In genomic region chr2:208134928-208135586, GRCh38 we compare ENCODE assay signal across 1 cellular context.
TF ChIP-seq lines count a peak whose summit lies in the region.

No MANE protein-coding gene starts in this region.

TF ChIP-seq in H1, 55 proteins besides CTCF, POLR2A, EP300 and RAD21:
- TF ChIP-seq, protein P1, sequence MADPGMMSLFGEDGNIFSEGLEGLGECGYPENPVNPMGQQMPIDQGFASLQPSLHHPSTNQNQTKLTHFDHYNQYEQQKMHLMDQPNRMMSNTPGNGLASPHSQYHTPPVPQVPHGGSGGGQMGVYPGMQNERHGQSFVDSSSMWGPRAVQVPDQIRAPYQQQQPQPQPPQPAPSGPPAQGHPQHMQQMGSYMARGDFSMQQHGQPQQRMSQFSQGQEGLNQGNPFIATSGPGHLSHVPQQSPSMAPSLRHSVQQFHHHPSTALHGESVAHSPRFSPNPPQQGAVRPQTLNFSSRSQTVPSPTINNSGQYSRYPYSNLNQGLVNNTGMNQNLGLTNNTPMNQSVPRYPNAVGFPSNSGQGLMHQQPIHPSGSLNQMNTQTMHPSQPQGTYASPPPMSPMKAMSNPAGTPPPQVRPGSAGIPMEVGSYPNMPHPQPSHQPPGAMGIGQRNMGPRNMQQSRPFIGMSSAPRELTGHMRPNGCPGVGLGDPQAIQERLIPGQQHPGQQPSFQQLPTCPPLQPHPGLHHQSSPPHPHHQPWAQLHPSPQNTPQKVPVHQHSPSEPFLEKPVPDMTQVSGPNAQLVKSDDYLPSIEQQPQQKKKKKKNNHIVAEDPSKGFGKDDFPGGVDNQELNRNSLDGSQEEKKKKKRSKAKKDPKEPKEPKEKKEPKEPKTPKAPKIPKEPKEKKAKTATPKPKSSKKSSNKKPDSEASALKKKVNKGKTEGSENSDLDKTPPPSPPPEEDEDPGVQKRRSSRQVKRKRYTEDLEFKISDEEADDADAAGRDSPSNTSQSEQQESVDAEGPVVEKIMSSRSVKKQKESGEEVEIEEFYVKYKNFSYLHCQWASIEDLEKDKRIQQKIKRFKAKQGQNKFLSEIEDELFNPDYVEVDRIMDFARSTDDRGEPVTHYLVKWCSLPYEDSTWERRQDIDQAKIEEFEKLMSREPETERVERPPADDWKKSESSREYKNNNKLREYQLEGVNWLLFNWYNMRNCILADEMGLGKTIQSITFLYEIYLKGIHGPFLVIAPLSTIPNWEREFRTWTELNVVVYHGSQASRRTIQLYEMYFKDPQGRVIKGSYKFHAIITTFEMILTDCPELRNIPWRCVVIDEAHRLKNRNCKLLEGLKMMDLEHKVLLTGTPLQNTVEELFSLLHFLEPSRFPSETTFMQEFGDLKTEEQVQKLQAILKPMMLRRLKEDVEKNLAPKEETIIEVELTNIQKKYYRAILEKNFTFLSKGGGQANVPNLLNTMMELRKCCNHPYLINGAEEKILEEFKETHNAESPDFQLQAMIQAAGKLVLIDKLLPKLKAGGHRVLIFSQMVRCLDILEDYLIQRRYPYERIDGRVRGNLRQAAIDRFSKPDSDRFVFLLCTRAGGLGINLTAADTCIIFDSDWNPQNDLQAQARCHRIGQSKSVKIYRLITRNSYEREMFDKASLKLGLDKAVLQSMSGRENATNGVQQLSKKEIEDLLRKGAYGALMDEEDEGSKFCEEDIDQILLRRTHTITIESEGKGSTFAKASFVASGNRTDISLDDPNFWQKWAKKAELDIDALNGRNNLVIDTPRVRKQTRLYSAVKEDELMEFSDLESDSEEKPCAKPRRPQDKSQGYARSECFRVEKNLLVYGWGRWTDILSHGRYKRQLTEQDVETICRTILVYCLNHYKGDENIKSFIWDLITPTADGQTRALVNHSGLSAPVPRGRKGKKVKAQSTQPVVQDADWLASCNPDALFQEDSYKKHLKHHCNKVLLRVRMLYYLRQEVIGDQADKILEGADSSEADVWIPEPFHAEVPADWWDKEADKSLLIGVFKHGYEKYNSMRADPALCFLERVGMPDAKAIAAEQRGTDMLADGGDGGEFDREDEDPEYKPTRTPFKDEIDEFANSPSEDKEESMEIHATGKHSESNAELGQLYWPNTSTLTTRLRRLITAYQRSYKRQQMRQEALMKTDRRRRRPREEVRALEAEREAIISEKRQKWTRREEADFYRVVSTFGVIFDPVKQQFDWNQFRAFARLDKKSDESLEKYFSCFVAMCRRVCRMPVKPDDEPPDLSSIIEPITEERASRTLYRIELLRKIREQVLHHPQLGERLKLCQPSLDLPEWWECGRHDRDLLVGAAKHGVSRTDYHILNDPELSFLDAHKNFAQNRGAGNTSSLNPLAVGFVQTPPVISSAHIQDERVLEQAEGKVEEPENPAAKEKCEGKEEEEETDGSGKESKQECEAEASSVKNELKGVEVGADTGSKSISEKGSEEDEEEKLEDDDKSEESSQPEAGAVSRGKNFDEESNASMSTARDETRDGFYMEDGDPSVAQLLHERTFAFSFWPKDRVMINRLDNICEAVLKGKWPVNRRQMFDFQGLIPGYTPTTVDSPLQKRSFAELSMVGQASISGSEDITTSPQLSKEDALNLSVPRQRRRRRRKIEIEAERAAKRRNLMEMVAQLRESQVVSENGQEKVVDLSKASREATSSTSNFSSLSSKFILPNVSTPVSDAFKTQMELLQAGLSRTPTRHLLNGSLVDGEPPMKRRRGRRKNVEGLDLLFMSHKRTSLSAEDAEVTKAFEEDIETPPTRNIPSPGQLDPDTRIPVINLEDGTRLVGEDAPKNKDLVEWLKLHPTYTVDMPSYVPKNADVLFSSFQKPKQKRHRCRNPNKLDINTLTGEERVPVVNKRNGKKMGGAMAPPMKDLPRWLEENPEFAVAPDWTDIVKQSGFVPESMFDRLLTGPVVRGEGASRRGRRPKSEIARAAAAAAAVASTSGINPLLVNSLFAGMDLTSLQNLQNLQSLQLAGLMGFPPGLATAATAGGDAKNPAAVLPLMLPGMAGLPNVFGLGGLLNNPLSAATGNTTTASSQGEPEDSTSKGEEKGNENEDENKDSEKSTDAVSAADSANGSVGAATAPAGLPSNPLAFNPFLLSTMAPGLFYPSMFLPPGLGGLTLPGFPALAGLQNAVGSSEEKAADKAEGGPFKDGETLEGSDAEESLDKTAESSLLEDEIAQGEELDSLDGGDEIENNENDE (IDR thresholded peaks at IDR 0.05; ENCODE audit: insufficient replicate concordance, low read length): no peak
- TF ChIP-seq CEBPB (IDR thresholded peaks at IDR 0.05; ENCODE audit: low read depth, low read length): no peak
- TF ChIP-seq SUZ12 (IDR thresholded peaks at IDR 0.05; ENCODE audit: low read length): no peak
- no peak for TF ChIP-seq ATF3 (IDR thresholded peaks at IDR 0.05; ENCODE audit: insufficient read depth, low read depth, low read length)
- TF ChIP-seq TAF1 (IDR thresholded peaks at IDR 0.05; ENCODE audit: low read depth, low read length): no peak
- TF ChIP-seq HDAC2 (IDR thresholded peaks at IDR 0.05; ENCODE audit: borderline replicate concordance in 1 of 2, low read depth in 2 of 2, low read length in 2 of 2): no peak
- TF ChIP-seq SIN3A (conservative IDR thresholded peaks at IDR 0.05 in 1 of 2, IDR thresholded peaks at IDR 0.05 in 1 of 2; ENCODE audit: low read depth in 1 of 2, low read length in 2 of 2): no peak
- TF ChIP-seq TAF7 (optimal IDR thresholded peaks at IDR 0.05; ENCODE audit: borderline replicate concordance, low read depth, low read length): no peak
- no peak for TF ChIP-seq YY1 (IDR thresholded peaks at IDR 0.05; ENCODE audit: low read depth, low read length)
- TF ChIP-seq NRF1 (IDR thresholded peaks at IDR 0.05; ENCODE audit: low read depth, low read length): no peak
- no peak for TF ChIP-seq ZNF274 (IDR thresholded peaks at IDR 0.05; ENCODE audit: borderline replicate concordance, extremely low read depth, low read length)
- no peak for TF ChIP-seq TBP (IDR thresholded peaks at IDR 0.05; ENCODE audit: low read depth, low read length)
- no peak for TF ChIP-seq SAP30 (IDR thresholded peaks at IDR 0.05; ENCODE audit: insufficient read depth, insufficient replicate concordance, low read length)
- TF ChIP-seq BCL11A (IDR thresholded peaks at IDR 0.05; ENCODE audit: low read depth in 2 of 2, low read length in 2 of 2): no peak
- no peak for TF ChIP-seq ASH2L (IDR thresholded peaks at IDR 0.05; ENCODE audit: low read length)
